In the genomic region with DNA sequence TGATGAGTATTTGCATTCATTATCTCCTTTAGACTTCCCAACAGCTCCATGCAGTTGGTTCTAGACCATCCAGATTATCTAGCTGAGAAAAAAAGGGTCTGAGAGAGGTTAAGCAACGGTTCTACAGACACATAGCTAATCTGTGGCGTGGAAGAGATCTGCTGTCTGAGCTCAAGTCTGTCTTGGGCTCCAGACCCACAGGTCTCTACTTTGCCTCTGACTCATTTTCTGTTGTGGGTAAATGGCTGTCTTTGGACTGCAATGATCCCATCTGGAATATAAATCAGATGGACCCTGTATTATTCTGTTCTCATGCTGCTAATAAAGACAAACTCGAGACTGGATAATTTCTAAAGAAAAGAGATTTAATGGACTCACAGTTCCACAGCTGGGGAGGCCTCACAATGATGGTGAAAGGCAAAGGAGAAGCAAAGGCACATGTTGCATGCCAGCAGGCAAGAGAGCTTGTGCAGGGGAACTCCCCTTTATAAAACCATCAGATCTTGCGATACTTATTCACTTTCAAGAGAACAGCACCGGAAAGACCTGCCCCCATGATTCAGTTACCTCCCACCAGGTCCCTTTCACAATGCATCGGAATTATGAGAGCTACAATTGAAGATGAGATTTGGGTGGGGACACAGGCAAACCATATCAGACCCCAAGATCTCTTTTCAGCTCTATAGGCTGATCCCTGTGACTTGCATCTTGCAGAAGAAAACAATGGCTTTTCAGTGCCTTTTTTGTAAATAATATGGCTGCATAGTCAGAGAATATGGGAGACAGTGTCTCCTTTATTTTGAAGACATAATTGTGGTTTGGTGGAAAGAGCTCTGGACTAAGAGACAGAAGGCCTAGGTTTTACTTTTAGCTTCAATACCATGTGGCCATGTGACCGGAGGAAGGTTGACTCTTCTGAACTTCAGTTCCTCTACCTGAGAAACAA, we compare ENCODE assay signal across 17 cellular contexts. TPM values are rescaled to one million over a fixed set of nuclear protein-coding genes. Genes with fewer than 3 reads are reported as not detected.
DNase-seq lines count a peak whose midpoint lies in the region; ATAC-seq and TF ChIP-seq lines count a peak whose summit lies in the region.
"Had no signal": no experiment of that assay in that cellular context is flagged by ENCODE, and none has a peak within 500 bp of the region (broad histone marks: within the 10 kb centered on the region; RNA-seq: fewer than 3 reads in every experiment).

No MANE protein-coding gene starts in this region.

- POLR2A ChIA-PET in CD4-positive, alpha-beta T cell (lab: Charles Lee), result interaction anchor here (1.4 kb wide), 1 partner anchor 171 kb away, joined by 3 read pairs; no protein-coding TSS in a partner anchor

- DNase-seq in CD4-positive, alpha-beta T cell, result no peak
- DNase-seq in T-helper 17 cell, result no peak
- peak; percentile 44 for DNase-seq in activated naive CD4-positive, alpha-beta T cell treated with anti-CD3 and anti-CD28 coated beads, Interleukin-2, amount 50 U/mL, for 16 hours
- DNase-seq in stimulated activated CD4-positive, alpha-beta T cell treated with anti-CD3 and anti-CD28 coated beads, Interleukin-15, amount 100 ng/mL, for 24 hours, result peak; percentile 65
- no peak for DNase-seq in NCI-H2171 (lab: John Stamatoyannopoulos, UW)
- DNase-seq in NCI-H526 treated with DMSO at 0.1 percent for 48 hours (lab: John Stamatoyannopoulos, UW), result no peak
- DNase-seq in NCI-H1417 treated with DMSO at 0.1 percent for 48 hours (lab: John Stamatoyannopoulos, UW), result no peak
- no peak for DNase-seq in NCI-H510A (lab: John Stamatoyannopoulos, UW)
- DNase-seq: amniotic stem cell, DMS79, gastrocnemius medialis, natural killer cell, NCI-H1930 had no signal

- peak overlapping the region; percentile 21 for H3K4me3 Mint-ChIP-seq in CD4-positive, alpha-beta T cell
- no peak overlapping the region for H3K4me3 Mint-ChIP-seq in T-helper 17 cell
- H3K4me3 Mint-ChIP-seq: GM23338, natural killer cell, WTC11 had no signal

- no peaks in the 10 kb centered on the region for H3K36me3 Mint-ChIP-seq in CD4-positive, alpha-beta T cell (ENCODE audit: low read depth)
- no peaks in the 10 kb centered on the region for H3K36me3 Mint-ChIP-seq in T-helper 17 cell (ENCODE audit: low read depth)
- H3K36me3 Mint-ChIP-seq: natural killer cell, WTC11 had no signal

- peaks cover 24% of the 10 kb centered on the region for H3K4me1 Mint-ChIP-seq in CD4-positive, alpha-beta T cell (ENCODE audit: low read depth)
- H3K4me1 Mint-ChIP-seq in T-helper 17 cell, result peaks cover 5% of the 10 kb centered on the region
- H3K4me1 Mint-ChIP-seq: natural killer cell had no signal

- no peaks in the 10 kb centered on the region for H3K27me3 Mint-ChIP-seq in CD4-positive, alpha-beta T cell
- peaks cover 18% of the 10 kb centered on the region for H3K27me3 Mint-ChIP-seq in T-helper 17 cell

- CTCF ChIA-PET in CD4-positive, alpha-beta T cell (lab: Charles Lee), result no interaction called here

- peak overlapping the region; percentile 25 for H3K27ac Mint-ChIP-seq in CD4-positive, alpha-beta T cell
- H3K27ac Mint-ChIP-seq in T-helper 17 cell, result no peak overlapping the region
- H3K27ac Mint-ChIP-seq: GM23338, natural killer cell, WTC11 had no signal

- H3K27me3 ChIP-seq in CD4-positive, alpha-beta T cell (ENCODE audit: control insufficient read depth, insufficient read depth, low read length), result no peaks in the 10 kb centered on the region
- H3K27me3 ChIP-seq: gastrocnemius medialis, vagina had no signal

- TF ChIP-seq CTCF in CD4-positive, alpha-beta T cell (IDR thresholded peaks at IDR 0.05), result no peak

- no peak overlapping the region for H3K27ac ChIP-seq in CD4-positive, alpha-beta T cell (ENCODE audit: low read depth, low read length)
- H3K27ac ChIP-seq: gastrocnemius medialis, vagina had no signal

- H3K9me3 Mint-ChIP-seq in CD4-positive, alpha-beta T cell, result no peaks in the 10 kb centered on the region
- H3K9me3 Mint-ChIP-seq: GM23338, natural killer cell, WTC11 had no signal

- intact Hi-C loops in CD4-positive, alpha-beta T cell (cut with DNase I, micrococcal nuclease), result no loop called here

- H3K9me3 ChIP-seq in CD4-positive, alpha-beta T cell (ENCODE audit: control insufficient read depth, low read length), result no peaks in the 10 kb centered on the region
- H3K9me3 ChIP-seq in T-helper 17 cell (ENCODE audit: control insufficient read depth, low read length, poor library complexity, severe bottlenecking), result no peaks in the 10 kb centered on the region
- H3K9me3 ChIP-seq: gastrocnemius medialis, vagina had no signal

- ATAC-seq in CD4-positive, alpha-beta T cell (ENCODE audit: poor library complexity), result no peak
- ATAC-seq in T-helper 17 cell, result peak; percentile 39
- ATAC-seq: gastrocnemius medialis, natural killer cell had no signal

RNA-seq across cellular contexts. Expression of a gene that starts 24.7 kb away (rescaled TPM):
- not detected for total RNA-seq in CD4-positive, alpha-beta T cell
- total RNA-seq in T-helper 17 cell, result under 1 TPM; 0.15 to 0.42 TPM
- total RNA-seq: endothelial cell of umbilical vein had no signal

Comparison
In these comparisons a context has a peak if more than half of its experiments do, and no peak if none do; other contexts are left out.
1. DNase-seq: peak in activated naive CD4-positive, alpha-beta T cell treated with anti-CD3 and anti-CD28 coated beads, Interleukin-2, amount 50 U/mL, for 16 hours (single experiment) and stimulated activated CD4-positive, alpha-beta T cell treated with anti-CD3 and anti-CD28 coated beads, Interleukin-15, amount 100 ng/mL, for 24 hours (single experiment); none in CD4-positive, alpha-beta T cell (0 of 10), T-helper 17 cell (0 of 3), NCI-H2171 (single experiment), NCI-H526 treated with DMSO at 0.1 percent for 48 hours (single experiment), NCI-H1417 treated with DMSO at 0.1 percent for 48 hours (single experiment) and NCI-H510A (single experiment).